Comparison of ENCODE assay signal across 8 cellular contexts in genomic region chr7:76318488-76319353, GRCh38. TPM values are rescaled to one million over a fixed set of nuclear protein-coding genes. Genes with fewer than 3 reads are reported as not detected.
DNase-seq lines count a peak whose midpoint lies in the region; ATAC-seq and TF ChIP-seq lines count a peak whose summit lies in the region.

No MANE protein-coding gene starts in this region.

- H3K27ac Mint-ChIP-seq in activated T-helper 17 cell treated with anti-CD3 and anti-CD28 coated beads, Interleukin-2, amount 50 U/mL, for 72 hours = peak overlapping the region; percentile 89
- peak overlapping the region; percentile 89 for H3K27ac Mint-ChIP-seq in neural crest cell (ENCODE audit: unreplicated experiment)

- peaks cover 42% of the 10 kb centered on the region for H3K36me3 Mint-ChIP-seq in activated T-helper 17 cell treated with anti-CD3 and anti-CD28 coated beads, Interleukin-2, amount 50 U/mL, for 72 hours (ENCODE audit: low read depth)
- H3K36me3 Mint-ChIP-seq in neural crest cell (ENCODE audit: low read depth) = no peaks in the 10 kb centered on the region

- H3K4me3 ChIP-seq in DND-41 (ENCODE audit: low read depth in 1 of 2, low read length in 2 of 2) (peak overlapping the region; percentile 51 to 87), HUES48 (ENCODE audit: low read depth, low read length) (peak overlapping the region; percentile 70), Peyer's patch (peak overlapping the region; percentile 67 to 80 (median 72)), fibroblast of the aortic adventitia (ENCODE audit: low read depth, low read length) (peak overlapping the region; percentile 92), thyroid gland (replicated peaks in 1 of 3) (peak overlapping the region; percentile 22 to 74 (median 69))

- peak overlapping the region; percentile 90 for H3K9ac ChIP-seq in DND-41 (ENCODE audit: low read depth, low read length)
- peak overlapping the region; percentile 66 for H3K9ac ChIP-seq in HUES48 (ENCODE audit: low read depth, low read length)

- H3K27me3 ChIP-seq in DND-41 (ENCODE audit: insufficient read depth, low read length, poor library complexity) = no peaks in the 10 kb centered on the region
- H3K27me3 ChIP-seq in HUES48 (ENCODE audit: control insufficient read depth, insufficient read depth, low read length) = no peaks in the 10 kb centered on the region
- no peaks in the 10 kb centered on the region for H3K27me3 ChIP-seq in Peyer's patch
- no peaks in the 10 kb centered on the region for H3K27me3 ChIP-seq in thyroid gland

- ATAC-seq in DND-41 (ENCODE audit: insufficient read depth, low read depth) (peak; percentile 23), GM21515 (IDR thresholded peaks at IDR 0.05; ENCODE audit: unreplicated experiment) (peak; percentile 46)
- peak; percentile 56 for ATAC-seq in activated T-helper 17 cell treated with anti-CD3 and anti-CD28 coated beads, Interleukin-2, amount 50 U/mL, for 72 hours (replicated peaks)

- peaks cover 12% of the 10 kb centered on the region for H3K79me2 ChIP-seq in DND-41 (ENCODE audit: insufficient read depth, low read length)

- H3K4me2 ChIP-seq in DND-41 (ENCODE audit: insufficient read depth, low read length) = peak overlapping the region; percentile 84

- H2AFZ ChIP-seq in DND-41 (ENCODE audit: low read depth, low read length) = peak overlapping the region; percentile 91

- H3K27ac ChIP-seq in DND-41 (ENCODE audit: low read length) (peak overlapping the region; percentile 91), HUES48 (ENCODE audit: low read depth, low read length) (peak overlapping the region; percentile 91), Peyer's patch (peak overlapping the region; percentile 95 to 99 (median 96)), thyroid gland (peak overlapping the region; percentile 95 to 100 (median 99))

- peaks cover 26% of the 10 kb centered on the region for H3K4me1 ChIP-seq in DND-41 (ENCODE audit: insufficient read depth, low read length)
- H3K4me1 ChIP-seq in HUES48 (ENCODE audit: control insufficient read depth, insufficient read depth, low read length) = peaks cover 13% of the 10 kb centered on the region
- H3K4me1 ChIP-seq in Peyer's patch = peaks cover 0 to 14% (median 0%) of the 10 kb centered on the region in 4 donors
- H3K4me1 ChIP-seq in thyroid gland = peaks cover 14 to 31% of the 10 kb centered on the region in 2 donors

- 6 to 9% methylated on average over 12 to 23 of the region's 25 CpGs for WGBS in thyroid gland, 2 donors

- no peaks in the 10 kb centered on the region for H3K27me3 Mint-ChIP-seq in activated T-helper 17 cell treated with anti-CD3 and anti-CD28 coated beads, Interleukin-2, amount 50 U/mL, for 72 hours
- H3K27me3 Mint-ChIP-seq in neural crest cell (ENCODE audit: low read depth) = no peaks in the 10 kb centered on the region

- TF ChIP-seq POLR2A in Peyer's patch (IDR thresholded peaks at IDR 0.05) (peak in 1 of 2 donors; percentile 6), thyroid gland (IDR thresholded peaks at IDR 0.05) (no peak)

- peaks cover 5% of the 10 kb centered on the region; the same call in 1 of the 2 replicates for H4K20me1 ChIP-seq in DND-41 (ENCODE audit: insufficient read depth, low read length)

- no peaks in the 10 kb centered on the region for H3K9me3 Mint-ChIP-seq in activated T-helper 17 cell treated with anti-CD3 and anti-CD28 coated beads, Interleukin-2, amount 50 U/mL, for 72 hours
- H3K9me3 Mint-ChIP-seq in neural crest cell = no peaks in the 10 kb centered on the region

- peaks cover 10% of the 10 kb centered on the region for H3K4me1 Mint-ChIP-seq in activated T-helper 17 cell treated with anti-CD3 and anti-CD28 coated beads, Interleukin-2, amount 50 U/mL, for 72 hours
- H3K4me1 Mint-ChIP-seq in neural crest cell = peaks cover 26% of the 10 kb centered on the region

- peak overlapping the region; percentile 80 for H3K4me3 Mint-ChIP-seq in activated T-helper 17 cell treated with anti-CD3 and anti-CD28 coated beads, Interleukin-2, amount 50 U/mL, for 72 hours
- peak overlapping the region; percentile 80 for H3K4me3 Mint-ChIP-seq in neural crest cell

- peak; percentile 56 for TF ChIP-seq CTCF in DND-41 (IDR thresholded peaks at IDR 0.05; ENCODE audit: borderline replicate concordance, extremely low read depth, low read length, poor library complexity, severe bottlenecking)
- TF ChIP-seq CTCF in Peyer's patch (IDR thresholded peaks at IDR 0.05) = peak in 4 of 6 experiments; percentile 56 to 70 (median 64)
- peak; percentile 47 for TF ChIP-seq CTCF in fibroblast of the aortic adventitia (IDR thresholded peaks at IDR 0.05; ENCODE audit: insufficient read depth, low read length)
- peak; percentile 54 for TF ChIP-seq CTCF in neural crest cell (conservative IDR thresholded peaks at IDR 0.05)
- TF ChIP-seq CTCF in thyroid gland (IDR thresholded peaks at IDR 0.05) = peak in 3 of 6 experiments; percentile 21 to 45 (median 23)

- DNase-seq in DND-41 = peak; percentile 55
- DNase-seq in Peyer's patch = peak; percentile 75 to 91 (median 81)
- DNase-seq in fibroblast of the aortic adventitia (ENCODE audit: low read depth) = peak; percentile 93
- DNase-seq in neural crest cell (ENCODE audit: low read depth, low spot score) = peak; percentile 40
- DNase-seq in thyroid gland = peak; percentile 77 to 80

- H3K9me3 ChIP-seq in DND-41 (ENCODE audit: insufficient read depth, low read length, severe bottlenecking) (no peaks in the 10 kb centered on the region), HUES48 (ENCODE audit: control insufficient read depth, insufficient read depth, low read length) (no peaks in the 10 kb centered on the region), Peyer's patch (no peaks in the 10 kb centered on the region), thyroid gland (no peaks in the 10 kb centered on the region)

- peaks cover 8% of the 10 kb centered on the region for H3K36me3 ChIP-seq in DND-41 (ENCODE audit: insufficient read depth, low read length)
- H3K36me3 ChIP-seq in HUES48 (ENCODE audit: control insufficient read depth, insufficient read depth, low read length) = peaks cover 9% of the 10 kb centered on the region; the same call in 1 of the 2 replicates
- no peaks in the 10 kb centered on the region for H3K36me3 ChIP-seq in Peyer's patch
- peaks cover 0 to 3% of the 10 kb centered on the region in 2 donors for H3K36me3 ChIP-seq in thyroid gland

- intact Hi-C loops in thyroid gland (cut with DNase I) = loop anchor here (5.0 kb wide), 1 partner anchor 39 kb away; the partner anchor contains the start of gene YWHAG

RNA-seq across cellular contexts. Expression of gene HSPB1, which starts 16.2 kb away (rescaled TPM):
- 100 to 1,000 TPM in 1 of 4 donors, 10 to 100 TPM in 3; 59.0 to 139 (median 88.3) TPM for total RNA-seq in Peyer's patch
- total RNA-seq in activated T-helper 17 cell treated with anti-CD3 and anti-CD28 coated beads, Interleukin-2, amount 50 U/mL, for 72 hours = 10 to 100 TPM; 28.0 to 71.7 TPM
- 91.8 and 128 TPM in 2 replicates for total RNA-seq in fibroblast of the aortic adventitia (ENCODE audit: low replicate concordance)
- total RNA-seq in neural crest cell = 57.1 and 67.2 TPM in 2 replicates
- 100 to 1,000 TPM; 388 to 879 (median 551) TPM for total RNA-seq in thyroid gland

RNA-seq across cellular contexts. Expression of gene YWHAG, which starts 40.1 kb away (rescaled TPM):
- total RNA-seq in Peyer's patch = 10 to 100 TPM; 40.5 to 74.3 (median 53.6) TPM
- total RNA-seq in activated T-helper 17 cell treated with anti-CD3 and anti-CD28 coated beads, Interleukin-2, amount 50 U/mL, for 72 hours = 100 to 1,000 TPM; 118 to 156 TPM
- 112 and 115 TPM in 2 replicates for total RNA-seq in fibroblast of the aortic adventitia (ENCODE audit: low replicate concordance)
- total RNA-seq in neural crest cell = 200 and 209 TPM in 2 replicates
- 10 to 100 TPM; 37.4 to 43.4 (median 41.4) TPM for total RNA-seq in thyroid gland

Comparison
In these comparisons a context has a peak if more than half of its experiments do, and no peak if none do; other contexts are left out.
1. Peak in every context shown above with its lines: DNase-seq, ATAC-seq, H3K4me3 ChIP-seq and H3K27ac ChIP-seq.
2. DNase-seq: peak in every context shown above with its lines; median percentile 93 in fibroblast of the aortic adventitia; 81 in Peyer's patch; 78 in thyroid gland; 55 in DND-41; 40 in neural crest cell.